8 cellular contexts compared by ENCODE assay signal in the genomic region with DNA sequence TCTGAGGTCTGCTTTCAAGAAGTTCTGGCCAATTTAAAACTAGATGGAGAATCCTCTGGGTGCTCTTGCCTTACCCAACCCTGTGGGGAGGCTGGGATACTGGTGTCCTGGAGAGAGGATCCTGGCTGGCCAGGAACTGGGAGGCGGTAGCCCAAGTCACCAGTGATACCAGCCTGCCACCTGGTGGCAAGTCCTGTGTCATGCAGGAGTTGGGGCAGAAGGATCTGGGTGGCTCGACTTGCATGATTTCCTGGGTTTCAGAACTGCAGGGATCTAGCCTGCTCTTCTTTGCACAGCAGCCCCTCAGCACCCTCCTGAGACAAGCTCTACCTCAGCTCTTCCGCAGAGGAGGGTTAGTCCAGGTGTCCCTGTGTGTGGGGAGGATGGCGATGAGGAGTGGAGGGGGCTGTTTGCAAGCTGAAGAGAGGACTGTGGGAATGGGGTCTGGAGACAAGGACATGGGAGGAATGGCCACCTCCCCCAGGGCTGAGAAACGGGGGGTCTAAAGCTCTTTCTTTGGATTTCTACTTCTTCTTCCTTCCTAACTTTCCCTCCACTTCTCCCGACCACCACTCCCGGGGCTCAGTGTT. TPM values are rescaled to one million over a fixed set of nuclear protein-coding genes. Genes with fewer than 3 reads are reported as not detected.
DNase-seq lines count a peak whose midpoint lies in the region; ATAC-seq and TF ChIP-seq lines count a peak whose summit lies in the region.

No MANE protein-coding gene starts in this region.

- peaks cover 36% of the 10 kb centered on the region for H3K27me3 Mint-ChIP-seq in activated CD4-positive, alpha-beta memory T cell treated with anti-CD3 and anti-CD28 coated beads for 36 hours

- no peak overlapping the region for H2BK5ac ChIP-seq in mesenchymal stem cell (ENCODE audit: low read depth, low read length, poor library complexity, severe bottlenecking)

- H2BK15ac ChIP-seq in mesenchymal stem cell (ENCODE audit: low read depth, poor library complexity, severe bottlenecking): no peak overlapping the region

- intact Hi-C loops in activated CD4-positive, alpha-beta memory T cell treated with anti-CD3 and anti-CD28 coated beads for 36 hours (cut with micrococcal nuclease): loop anchor here (1.0 to 5.0 kb wide), 2 partner anchors 144 to 308 kb away; no protein-coding TSS in a partner anchor

- no peak overlapping the region for H2BK120ac ChIP-seq in mesenchymal stem cell (ENCODE audit: low read depth, low read length)

- peak overlapping the region in 10 of 11 experiments; percentile 2 to 84 (median 80); a peak in 18 of 22 replicates for H3K4me2 ChIP-seq in BLaER1 treated with 17β-estradiol and CSF1 and Interleukin-3, amounts not matched to agents 10 nM and 100 nM
- H3K4me2 ChIP-seq in mesenchymal stem cell (ENCODE audit: low read length, poor library complexity, severe bottlenecking): no peak overlapping the region

- H3K23ac ChIP-seq in mesenchymal stem cell (ENCODE audit: low read length in 2 of 2): no peak overlapping the region

- TF ChIP-seq POLR2A in GM18505 (IDR thresholded peaks at IDR 0.05; ENCODE audit: borderline replicate concordance, extremely low read depth, insufficient read depth, insufficient read length): no peak

- H3K9me3 ChIP-seq in BLaER1 treated with 17β-estradiol and CSF1 and Interleukin-3, amounts not matched to agents 10 nM and 100 nM (replicated peaks in 1 of 11): no peaks in the 10 kb centered on the region
- H3K9me3 ChIP-seq in effector memory CD4-positive, alpha-beta T cell (ENCODE audit: control insufficient read depth, low read length): no peaks in the 10 kb centered on the region
- H3K9me3 ChIP-seq in mesenchymal stem cell (ENCODE audit: control insufficient read depth, low read length): no peaks in the 10 kb centered on the region

- peak; percentile 68 for DNase-seq in NCI-H345 (lab: John Stamatoyannopoulos, UW)
- peak; percentile 76 for DNase-seq in activated CD4-positive, alpha-beta memory T cell treated with anti-CD3 and anti-CD28 coated beads for 36 hours
- DNase-seq in effector memory CD4-positive, alpha-beta T cell: peak in 2 of 3 donors; percentile 16 to 25
- peak; percentile 67 for DNase-seq in mesenchymal stem cell
- DNase-seq in stimulated activated CD8-positive, alpha-beta memory T cell treated with anti-CD3 and anti-CD28 coated beads, Interleukin-2, amount 100 ng/mL, for 48 hours (ENCODE audit: low read depth in 2 of 2): peak; percentile 48 to 49

- peaks cover 34 to 40% (median 36%) of the 10 kb centered on the region in 11 experiments for H3K27me3 ChIP-seq in BLaER1 treated with 17β-estradiol and CSF1 and Interleukin-3, amounts not matched to agents 10 nM and 100 nM
- peaks cover 10% of the 10 kb centered on the region for H3K27me3 ChIP-seq in effector memory CD4-positive, alpha-beta T cell (replicated peaks; ENCODE audit: control insufficient read depth, insufficient read depth, low read length, poor library complexity, severe bottlenecking)
- peaks cover 55 to 76% of the 10 kb centered on the region in 2 experiments for H3K27me3 ChIP-seq in mesenchymal stem cell (ENCODE audit: control insufficient read depth in 1 of 2, insufficient read depth in 1 of 2, low read length in 2 of 2)

- H2AFZ ChIP-seq in mesenchymal stem cell (ENCODE audit: low read depth, low read length): no peak overlapping the region

- no peaks in the 10 kb centered on the region for H3K9me3 Mint-ChIP-seq in activated CD4-positive, alpha-beta memory T cell treated with anti-CD3 and anti-CD28 coated beads for 36 hours

- H3K4me3 ChIP-seq in BLaER1 treated with 17β-estradiol and CSF1 and Interleukin-3, amounts not matched to agents 10 nM and 100 nM: no peak overlapping the region
- no peak overlapping the region for H3K4me3 ChIP-seq in effector memory CD4-positive, alpha-beta T cell (ENCODE audit: insufficient read depth, low read depth, low read length, poor library complexity, severe bottlenecking)
- no peak overlapping the region for H3K4me3 ChIP-seq in mesenchymal stem cell (ENCODE audit: insufficient read depth in 1 of 2, low read depth in 1 of 2, low read length in 2 of 2)

- H3K27ac Mint-ChIP-seq in activated CD4-positive, alpha-beta memory T cell treated with anti-CD3 and anti-CD28 coated beads for 36 hours: no peak overlapping the region

- ATAC-seq in GM21529 (IDR thresholded peaks at IDR 0.05; ENCODE audit: unreplicated experiment) (peak; percentile 55), GM18505 (IDR thresholded peaks at IDR 0.05; ENCODE audit: unreplicated experiment) (no peak)

- no peak overlapping the region for H2BK12ac ChIP-seq in mesenchymal stem cell (ENCODE audit: low read length in 2 of 2)

- H3K9ac ChIP-seq in BLaER1 treated with 17β-estradiol and CSF1 and Interleukin-3, amounts not matched to agents 10 nM and 100 nM: 0 out of 22 replicates have a peak overlapping the region, but pooled peaks of 1 of the 11 experiments have one; percentile 15
- H3K9ac ChIP-seq in mesenchymal stem cell (ENCODE audit: low read length): no peak overlapping the region

- CTCF ChIA-PET in activated CD4-positive, alpha-beta memory T cell treated with anti-CD3 and anti-CD28 coated beads for 36 hours (lab: Charles Lee): interaction anchor here (0.6 to 11.6 kb wide), 33 partner anchors 9 to 438 kb away, joined by 3 to 469 read pairs (median 4); no protein-coding TSS in a partner anchor

- H3K79me1 ChIP-seq in mesenchymal stem cell (replicated peaks; ENCODE audit: low read length, poor library complexity, severe bottlenecking): no peaks in the 10 kb centered on the region

- POLR2A ChIA-PET in activated CD4-positive, alpha-beta memory T cell treated with anti-CD3 and anti-CD28 coated beads for 36 hours (lab: Charles Lee): no interaction called here

- peak overlapping the region in 3 of 11 experiments; percentile 13 to 31 (median 28); a peak in 2 of 22 replicates for H3K27ac ChIP-seq in BLaER1 treated with 17β-estradiol and CSF1 and Interleukin-3, amounts not matched to agents 10 nM and 100 nM
- H3K27ac ChIP-seq in effector memory CD4-positive, alpha-beta T cell (ENCODE audit: insufficient read depth, low read length, poor library complexity, severe bottlenecking): no peak overlapping the region
- no peak overlapping the region for H3K27ac ChIP-seq in mesenchymal stem cell (ENCODE audit: low read length, poor library complexity, severe bottlenecking)

- peaks cover 0 to 36% (median 14%) of the 10 kb centered on the region in 11 experiments; a peak in 12 of 22 replicates for H4K20me1 ChIP-seq in BLaER1 treated with 17β-estradiol and CSF1 and Interleukin-3, amounts not matched to agents 10 nM and 100 nM

- no peak overlapping the region for H4K91ac ChIP-seq in mesenchymal stem cell (ENCODE audit: low read length)

- no peaks in the 10 kb centered on the region for H3K36me3 Mint-ChIP-seq in activated CD4-positive, alpha-beta memory T cell treated with anti-CD3 and anti-CD28 coated beads for 36 hours

- no peak overlapping the region for H3K18ac ChIP-seq in mesenchymal stem cell (ENCODE audit: low read depth in 1 of 2, low read length in 2 of 2)

- no peaks in the 10 kb centered on the region for H3K36me3 ChIP-seq in BLaER1 treated with 17β-estradiol and CSF1 and Interleukin-3, amounts not matched to agents 10 nM and 100 nM
- H3K36me3 ChIP-seq in effector memory CD4-positive, alpha-beta T cell (ENCODE audit: control insufficient read depth, insufficient read depth, low read length): no peaks in the 10 kb centered on the region
- no peaks in the 10 kb centered on the region for H3K36me3 ChIP-seq in mesenchymal stem cell (ENCODE audit: control insufficient read depth in 1 of 2, insufficient read depth in 2 of 2, low read depth in 1 of 2, low read length in 2 of 2)

- H3K14ac ChIP-seq in mesenchymal stem cell (ENCODE audit: low read length in 2 of 2): no peak overlapping the region

- peaks cover 24 to 50% (median 35%) of the 10 kb centered on the region in 10 experiments for H3K4me1 ChIP-seq in BLaER1 treated with 17β-estradiol and CSF1 and Interleukin-3, amounts not matched to agents 10 nM and 100 nM
- peaks cover 5% of the 10 kb centered on the region for H3K4me1 ChIP-seq in effector memory CD4-positive, alpha-beta T cell (ENCODE audit: control insufficient read depth, insufficient read depth, low read length, poor library complexity, severe bottlenecking)
- peaks cover 10% of the 10 kb centered on the region for H3K4me1 ChIP-seq in mesenchymal stem cell (ENCODE audit: control insufficient read depth, insufficient read depth, low read depth, low read length)

- no peak overlapping the region for H4K8ac ChIP-seq in mesenchymal stem cell (ENCODE audit: low read length)

- no peak overlapping the region for H3K4me3 Mint-ChIP-seq in activated CD4-positive, alpha-beta memory T cell treated with anti-CD3 and anti-CD28 coated beads for 36 hours

- peaks cover 5% of the 10 kb centered on the region for H3K4me1 Mint-ChIP-seq in activated CD4-positive, alpha-beta memory T cell treated with anti-CD3 and anti-CD28 coated beads for 36 hours (ENCODE audit: low read depth)

- WGBS in mesenchymal stem cell: 38% methylated on average over 7 of the region's 7 CpGs

- H3K4ac ChIP-seq in mesenchymal stem cell (ENCODE audit: low read depth in 1 of 2, low read length in 2 of 2): no peak overlapping the region

- H2AK5ac ChIP-seq in mesenchymal stem cell (ENCODE audit: low read length, severe bottlenecking): no peak overlapping the region

RNA-seq across cellular contexts. Expression of gene KCNK17, which starts 4.2 kb away (rescaled TPM):
- total RNA-seq in activated CD4-positive, alpha-beta memory T cell treated with anti-CD3 and anti-CD28 coated beads for 36 hours: not detected
- polyA plus RNA-seq in mesenchymal stem cell (2013, experiment 1 of 2): 0.03 TPM
- polyA plus RNA-seq in mesenchymal stem cell (2013, experiment 2 of 2): 0.03 TPM

RNA-seq across cellular contexts. Expression of gene KCNK16, which starts 12.5 kb away (rescaled TPM):
- not detected for total RNA-seq in activated CD4-positive, alpha-beta memory T cell treated with anti-CD3 and anti-CD28 coated beads for 36 hours
- not detected for polyA plus RNA-seq in mesenchymal stem cell (2013, experiment 1 of 2)
- not detected for polyA plus RNA-seq in mesenchymal stem cell (2013, experiment 2 of 2)

Comparison
In these comparisons a context has a peak if more than half of its experiments do, and no peak if none do; other contexts are left out.
1. DNase-seq: peak in every context shown above with its lines; median percentile 76 in activated CD4-positive, alpha-beta memory T cell treated with anti-CD3 and anti-CD28 coated beads for 36 hours; 68 in NCI-H345; 67 in mesenchymal stem cell; 48 in stimulated activated CD8-positive, alpha-beta memory T cell treated with anti-CD3 and anti-CD28 coated beads, Interleukin-2, amount 100 ng/mL, for 48 hours; 20 in effector memory CD4-positive, alpha-beta T cell.